In genomic region chr6:154792761-154793160, GRCh38 we compare ENCODE assay signal across 1 cellular context.
TF ChIP-seq lines count a peak whose summit lies in the region.

No MANE protein-coding gene starts in this region.

TF ChIP-seq in SK-N-SH treated with all-trans-retinoic acid at 6 μM for 48 hours, 23 proteins besides CTCF, POLR2A, EP300 and RAD21 (continued from another document):
- no peak for TF ChIP-seq TSHZ2 (CRISPR knock-in tag; IDR thresholded peaks at IDR 0.05)
- TF ChIP-seq ISL1 (CRISPR knock-in tag; IDR thresholded peaks at IDR 0.05), result no peak
- TF ChIP-seq ZNF70 (CRISPR knock-in tag; IDR thresholded peaks at IDR 0.05), result no peak
TF ChIP-seq in SK-N-SH treated with all-trans-retinoic acid at 6 μM for 48 hours: peak in this region for 0.
